29 cellular contexts compared by ENCODE assay signal in the genomic region with DNA sequence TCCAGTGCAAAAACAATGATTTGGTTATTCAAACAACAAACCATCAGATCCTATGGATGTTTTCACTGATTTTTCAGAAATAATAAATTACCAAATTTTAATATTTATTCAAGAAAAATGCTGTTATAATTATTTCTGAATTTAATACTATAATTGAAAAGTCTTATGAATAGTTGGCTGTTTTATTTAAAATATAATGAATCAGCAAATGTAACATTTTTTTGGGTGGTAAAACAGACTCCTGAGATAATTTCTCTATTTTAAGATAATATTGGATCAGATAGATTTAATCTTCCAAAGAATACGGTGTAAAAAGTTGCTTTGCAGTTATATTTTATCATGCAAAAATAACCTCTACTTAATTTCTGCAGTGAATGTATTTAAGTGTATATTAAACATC.
"Had no signal": no experiment of that assay in that cellular context is flagged by ENCODE, and none has a peak within 500 bp of the region (broad histone marks: within the 10 kb centered on the region; RNA-seq: fewer than 3 reads in every experiment).

No MANE protein-coding gene starts in this region.

- H3K4me3 ChIP-seq: stomach, suprapubic skin, testis, thoracic aorta, thyroid gland, tibial artery, tibial nerve, transverse colon, upper lobe of left lung, upper lobe of right lung, uterus, vagina had no signal

- H3K27ac Mint-ChIP-seq: stimulated activated effector memory CD8-positive, alpha-beta T cell treated with anti-CD3 and anti-CD28 coated beads, Interleukin-12 subunit alpha, Interleukin-12 subunit beta, amount 100 ng/mL, for 72 hours; stimulated activated memory B cell treated with anti-CD40 and anti-IgM and Interleukin-4, amounts not matched to agents 10 μg/mL and 1 μg/mL and 100 μg/mL, for 72 hours; stimulated activated naive B cell treated with anti-CD40 and anti-IgM and Interleukin-4, amounts not matched to agents 10 μg/mL and 1 μg/mL and 100 μg/mL, for 72 hours; stimulated activated naive CD8-positive, alpha-beta T cell treated with anti-CD3 and anti-CD28 coated beads, Interleukin-15, amount 100 ng/mL, for 72 hours; stimulated activated naive CD8-positive, alpha-beta T cell treated with anti-CD3 and anti-CD28 coated beads, Interleukin-15, Interleukin-2, amounts not matched to agents 100 ng/mL and 50 ng/mL, for 24 hours; type B pancreatic cell had no signal

- ATAC-seq: stimulated activated effector memory CD8-positive, alpha-beta T cell treated with anti-CD3 and anti-CD28 coated beads, Interleukin-12 subunit alpha, Interleukin-12 subunit beta, amount 100 ng/mL, for 72 hours; stimulated activated memory B cell treated with anti-CD40 and anti-IgM and Interleukin-4, amounts not matched to agents 10 μg/mL and 1 μg/mL and 100 μg/mL, for 72 hours; stimulated activated naive B cell treated with anti-CD40 and anti-IgM and Interleukin-4, amounts not matched to agents 10 μg/mL and 1 μg/mL and 100 μg/mL, for 72 hours; stimulated activated naive CD8-positive, alpha-beta T cell treated with anti-CD3 and anti-CD28 coated beads, Interleukin-15, amount 100 ng/mL, for 72 hours; stimulated activated naive CD8-positive, alpha-beta T cell treated with anti-CD3 and anti-CD28 coated beads, Interleukin-15, Interleukin-2, amounts not matched to agents 100 U/mL and 50 U/mL, for 24 hours; upper lobe of right lung had no signal

- H3K4me3 Mint-ChIP-seq: stimulated activated effector memory CD8-positive, alpha-beta T cell treated with anti-CD3 and anti-CD28 coated beads, Interleukin-12 subunit alpha, Interleukin-12 subunit beta, amount 100 ng/mL, for 72 hours; stimulated activated memory B cell treated with anti-CD40 and anti-IgM and Interleukin-4, amounts not matched to agents 10 μg/mL and 1 μg/mL and 100 μg/mL, for 72 hours; stimulated activated naive B cell treated with anti-CD40 and anti-IgM and Interleukin-4, amounts not matched to agents 10 μg/mL and 1 μg/mL and 100 μg/mL, for 72 hours; stimulated activated naive CD8-positive, alpha-beta T cell treated with anti-CD3 and anti-CD28 coated beads, Interleukin-15, amount 100 ng/mL, for 72 hours; stimulated activated naive CD8-positive, alpha-beta T cell treated with anti-CD3 and anti-CD28 coated beads, Interleukin-15, Interleukin-2, amounts not matched to agents 100 ng/mL and 50 ng/mL, for 24 hours; type B pancreatic cell had no signal

- H3K9me3 Mint-ChIP-seq: stimulated activated effector memory CD8-positive, alpha-beta T cell treated with anti-CD3 and anti-CD28 coated beads, Interleukin-12 subunit alpha, Interleukin-12 subunit beta, amount 100 ng/mL, for 72 hours; stimulated activated memory B cell treated with anti-CD40 and anti-IgM and Interleukin-4, amounts not matched to agents 10 μg/mL and 1 μg/mL and 100 μg/mL, for 72 hours; stimulated activated naive B cell treated with anti-CD40 and anti-IgM and Interleukin-4, amounts not matched to agents 10 μg/mL and 1 μg/mL and 100 μg/mL, for 72 hours; stimulated activated naive CD8-positive, alpha-beta T cell treated with anti-CD3 and anti-CD28 coated beads, Interleukin-15, amount 100 ng/mL, for 72 hours; stimulated activated naive CD8-positive, alpha-beta T cell treated with anti-CD3 and anti-CD28 coated beads, Interleukin-15, Interleukin-2, amounts not matched to agents 100 ng/mL and 50 ng/mL, for 24 hours; type B pancreatic cell had no signal

- H3K36me3 Mint-ChIP-seq: stimulated activated effector memory CD8-positive, alpha-beta T cell treated with anti-CD3 and anti-CD28 coated beads, Interleukin-12 subunit alpha, Interleukin-12 subunit beta, amount 100 ng/mL, for 72 hours; stimulated activated memory B cell treated with anti-CD40 and anti-IgM and Interleukin-4, amounts not matched to agents 10 μg/mL and 1 μg/mL and 100 μg/mL, for 72 hours; stimulated activated naive B cell treated with anti-CD40 and anti-IgM and Interleukin-4, amounts not matched to agents 10 μg/mL and 1 μg/mL and 100 μg/mL, for 72 hours; type B pancreatic cell had no signal

- FAIRE-seq: urothelium cell line had no signal

- H3K27ac ChIP-seq: stomach, suprapubic skin, testis, thoracic aorta, thyroid gland, tibial artery, tibial nerve, transverse colon, upper lobe of left lung, upper lobe of right lung, uterus, vagina had no signal

- H3K36me3 ChIP-seq: stomach, suprapubic skin, thoracic aorta, thyroid gland, tibial artery, tibial nerve, transverse colon, upper lobe of right lung, uterus, vagina had no signal

- H3K27me3 ChIP-seq: stomach, suprapubic skin, testis, thyroid gland, tibial artery, tibial nerve, transverse colon, upper lobe of left lung, upper lobe of right lung, uterus, vagina had no signal

- H3K27me3 Mint-ChIP-seq: stimulated activated memory B cell treated with anti-CD40 and anti-IgM and Interleukin-4, amounts not matched to agents 10 μg/mL and 1 μg/mL and 100 μg/mL, for 72 hours; stimulated activated naive B cell treated with anti-CD40 and anti-IgM and Interleukin-4, amounts not matched to agents 10 μg/mL and 1 μg/mL and 100 μg/mL, for 72 hours; stimulated activated naive CD8-positive, alpha-beta T cell treated with anti-CD3 and anti-CD28 coated beads, Interleukin-15, amount 100 ng/mL, for 72 hours; stimulated activated naive CD8-positive, alpha-beta T cell treated with anti-CD3 and anti-CD28 coated beads, Interleukin-15, Interleukin-2, amounts not matched to agents 100 ng/mL and 50 ng/mL, for 24 hours; type B pancreatic cell had no signal

- DNase-seq: stimulated activated CD4-positive, alpha-beta T cell treated with anti-CD3 and anti-CD28 coated beads, Interleukin-2, amount 100 ng/mL, for 48 hours; stimulated activated CD4-positive, alpha-beta T cell treated with anti-CD3 and anti-CD28 coated beads, Interleukin-4, amount 100 ng/mL, for 1 hour; stimulated activated CD4-positive, alpha-beta T cell treated with anti-CD3 and anti-CD28 coated beads, Interleukin-4, amount 100 ng/mL, for 24 hours; stimulated activated CD4-positive, alpha-beta T cell treated with anti-CD3 and anti-CD28 coated beads, Interleukin-4, amount 100 ng/mL, for 4 hours; stimulated activated CD8-positive, alpha-beta memory T cell treated with anti-CD3 and anti-CD28 coated beads, Interleukin-4, amount 100 ng/mL, for 48 hours; stimulated activated naive B cell treated with anti-CD40 and anti-IgM and Interleukin-4, amounts not matched to agents 10 μg/mL and 1 μg/mL and 100 μg/mL, for 72 hours; stimulated activated naive CD4-positive, alpha-beta T cell; stimulated activated naive CD4-positive, alpha-beta T cell treated with Interleukin-2 at 50 U/mL for 16 hours; stimulated activated naive CD8-positive, alpha-beta T cell treated with anti-CD3 and anti-CD28 coated beads, Interleukin-15, amount 100 ng/mL, for 72 hours; stimulated activated naive CD8-positive, alpha-beta T cell treated with anti-CD3 and anti-CD28 coated beads, Interleukin-15, Interleukin-2, amounts not matched to agents 100 U/mL and 50 U/mL, for 24 hours; stomach; substantia nigra; testis; thyroid gland; tibial artery; transverse colon; trophoblast cell; upper lobe of left lung; upper lobe of right lung; uterus had no signal

- H3K9me3 ChIP-seq: stomach, suprapubic skin, testis, thoracic aorta, thyroid gland, tibial artery, tibial nerve, transverse colon, upper lobe of left lung, upper lobe of right lung, uterus, vagina had no signal
